9 cellular contexts compared by ENCODE assay signal in genomic region chr3:102224171-102224570, GRCh38.
DNase-seq lines count a peak whose midpoint lies in the region; ATAC-seq and TF ChIP-seq lines count a peak whose summit lies in the region.
"Had no signal": no experiment of that assay in that cellular context is flagged by ENCODE, and none has a peak within 500 bp of the region (broad histone marks: within the 10 kb centered on the region; RNA-seq: fewer than 3 reads in every experiment).

No MANE protein-coding gene starts in this region.

- no peak for DNase-seq in AG04450 (ENCODE audit: low read depth, low spot score)
- peak in 2 of 3 donors; percentile 49 to 57 for DNase-seq in Peyer's patch
- DNase-seq in cardiac muscle cell (ENCODE audit: low read depth in 1 of 2, low spot score in 1 of 2) = peak in 1 of 2 donors; percentile 34
- peak; percentile 18 to 23 for DNase-seq in uterus
- no peak for DNase-seq in NCI-H146 treated with DMSO at 0.1 percent for 48 hours (lab: John Stamatoyannopoulos, UW; ENCODE audit: unreplicated experiment)
- DNase-seq in NCI-H2029 (lab: John Stamatoyannopoulos, UW) = no peak
- no peak for DNase-seq in retina

- CTCF ChIA-PET in AG04450 (lab: Charles Lee) = interaction anchor here (1.1 to 15.4 kb wide), 13 partner anchors 42 to 420 kb away, joined by 3 to 821 read pairs (median 13); no protein-coding TSS in a partner anchor

- H3K27ac ChIP-seq in AG04450 (ENCODE audit: low read depth, low read length) = no peak overlapping the region
- H3K27ac ChIP-seq in Peyer's patch = no peak overlapping the region
- no peak overlapping the region for H3K27ac ChIP-seq in cardiac muscle cell
- peak overlapping the region in 1 of 2 donors; percentile 11 for H3K27ac ChIP-seq in uterus
- H3K27ac ChIP-seq: skin epidermis had no signal

- no peaks in the 10 kb centered on the region for H3K4me1 ChIP-seq in Peyer's patch
- peaks cover 5% of the 10 kb centered on the region for H3K4me1 ChIP-seq in cardiac muscle cell (ENCODE audit: low read depth)
- H3K4me1 ChIP-seq in uterus = peaks cover 0 to 3% of the 10 kb centered on the region in 2 donors

- peak; percentile 58 for ATAC-seq in GM18909 (IDR thresholded peaks at IDR 0.05; ENCODE audit: poor library complexity, unreplicated experiment)

- intact Hi-C loops in uterus (cut with DNase I; ENCODE audit: low total_unique reads) = no loop called here

- no peaks in the 10 kb centered on the region for H3K9me3 ChIP-seq in AG04450 (ENCODE audit: control insufficient read depth, insufficient read depth, low read length)
- no peaks in the 10 kb centered on the region for H3K9me3 ChIP-seq in Peyer's patch
- H3K9me3 ChIP-seq in cardiac muscle cell (ENCODE audit: low read depth) = no peaks in the 10 kb centered on the region
- H3K9me3 ChIP-seq in uterus = no peaks in the 10 kb centered on the region

- H3K27me3 ChIP-seq in AG04450 (ENCODE audit: control insufficient read depth, insufficient read depth, low read length) (no peaks in the 10 kb centered on the region), Peyer's patch (no peaks in the 10 kb centered on the region), cardiac muscle cell (no peaks in the 10 kb centered on the region), uterus (no peaks in the 10 kb centered on the region)

- no peak for TF ChIP-seq POLR2A in Peyer's patch (IDR thresholded peaks at IDR 0.05)
- TF ChIP-seq POLR2A in uterus (IDR thresholded peaks at IDR 0.05) = no peak

- H3K4me3 ChIP-seq in AG04450 (ENCODE audit: low read depth, low read length) (no peak overlapping the region), Peyer's patch (no peak overlapping the region), cardiac muscle cell (no peak overlapping the region), uterus (no peak overlapping the region)
- H3K4me3 ChIP-seq: skin epidermis had no signal

- H3K36me3 ChIP-seq in Peyer's patch = no peaks in the 10 kb centered on the region
- no peaks in the 10 kb centered on the region for H3K36me3 ChIP-seq in cardiac muscle cell
- no peaks in the 10 kb centered on the region for H3K36me3 ChIP-seq in uterus

- TF ChIP-seq CTCF in AG04450 (IDR thresholded peaks at IDR 0.05; ENCODE audit: low read depth, low read length) = peak; percentile 46
- peak in 5 of 6 experiments; percentile 23 to 54 (median 40) for TF ChIP-seq CTCF in Peyer's patch (IDR thresholded peaks at IDR 0.05)
- peak; percentile 37 for TF ChIP-seq CTCF in cardiac muscle cell (IDR thresholded peaks at IDR 0.05; ENCODE audit: low read depth, low read length)
- TF ChIP-seq CTCF in uterus (IDR thresholded peaks at IDR 0.05) = peak; percentile 30 to 41 (median 32)

- POLR2A ChIA-PET in AG04450 (lab: Yijun Ruan, JAX) = interaction anchor here (1.9 kb wide), 1 partner anchor 375 kb away, joined by 26 read pairs; the partner anchor contains the start of gene NFKBIZ

Comparison
In these comparisons a context has a peak if more than half of its experiments do, and no peak if none do; other contexts are left out.
1. DNase-seq: peak in Peyer's patch (2 of 3) and uterus (2 of 2); none in AG04450 (single experiment), NCI-H146 treated with DMSO at 0.1 percent for 48 hours (single experiment), NCI-H2029 (single experiment) and retina (single experiment).
2. Peak in every context shown above with its lines, with median percentiles within 50 percentile points of each other: CTCF ChIP-seq.